23 cellular contexts compared by ENCODE assay signal in the genomic region with DNA sequence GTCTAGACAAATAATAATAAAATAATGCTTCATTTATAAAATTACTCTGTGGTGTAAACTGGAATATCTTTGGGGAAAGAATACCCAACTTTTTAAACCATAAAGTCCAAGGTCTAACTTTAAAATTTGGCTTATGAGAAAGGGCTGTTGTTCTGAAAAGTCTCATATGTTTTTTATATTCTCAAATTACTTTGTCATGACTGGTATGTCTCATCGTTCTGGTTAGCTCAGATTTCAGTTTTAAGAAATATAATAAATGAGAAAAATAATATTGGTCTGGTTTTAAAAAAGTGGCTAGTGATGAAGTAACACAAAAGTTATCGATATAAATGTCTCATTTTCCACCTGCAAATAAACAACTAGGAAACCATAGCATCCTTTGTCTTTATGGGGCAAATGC.
DNase-seq lines count a peak whose midpoint lies in the region; ATAC-seq, FAIRE-seq and TF ChIP-seq lines count a peak whose summit lies in the region.
"Had no signal": no experiment of that assay in that cellular context is flagged by ENCODE, and none has a peak within 500 bp of the region (broad histone marks: within the 10 kb centered on the region; RNA-seq: fewer than 3 reads in every experiment).

No MANE protein-coding gene starts in this region.

- H2BK120ac ChIP-seq in mesenchymal stem cell (ENCODE audit: low read depth, low read length), result no peak overlapping the region

- no peak overlapping the region for H2BK5ac ChIP-seq in mesenchymal stem cell (ENCODE audit: low read depth, low read length, poor library complexity, severe bottlenecking)

- no peak for FAIRE-seq in small intestine (lab: Jason Lieb, UNC)
- FAIRE-seq: H54, HTR-8/SVneo had no signal

- peak; percentile 48; the same call in 1 of the 2 replicates for ATAC-seq in PC-3
- no peak for ATAC-seq in HG02840 (IDR thresholded peaks at IDR 0.05; ENCODE audit: low FRiP score, unreplicated experiment)
- ATAC-seq: GM23338 had no signal

- intact Hi-C loops in PC-3 (cut with micrococcal nuclease), result no loop called here

- DNase-seq in PC-3, result no peak
- peak; percentile 39 for DNase-seq in fibroblast of gingiva (ENCODE audit: low read depth)
- no peak for DNase-seq in mesenchymal stem cell
- no peak for DNase-seq in NCI-H82 (lab: John Stamatoyannopoulos, UW)
- DNase-seq in small intestine, result no peak
- DNase-seq in SKM-1 (lab: John Stamatoyannopoulos, UW; ENCODE audit: unreplicated experiment), result no peak
- DNase-seq: 8988T; ACHN; BE2C; C1 segment of cervical spinal cord; Caco-2; CD4-positive, CD25-positive, alpha-beta regulatory T cell; CD8-positive, alpha-beta memory T cell; DMS153; DMS79; GF-D8; HCEC 1CT; IMR-90 had no signal

- H3K4ac ChIP-seq in mesenchymal stem cell (ENCODE audit: low read depth in 1 of 2, low read length in 2 of 2), result no peak overlapping the region

- WGBS in mesenchymal stem cell, result no CpG with 5 or more reads among the region's 2 CpGs
- WGBS in small intestine, 3 donors, result 60 to 79% (median 73%) methylated on average over 2 of the region's 2 CpGs

- H3K27me3 ChIP-seq in ACC112 (ENCODE audit: insufficient read depth, low read length), result no peaks in the 10 kb centered on the region
- H3K27me3 ChIP-seq in PC-3 (ENCODE audit: low read length), result no peaks in the 10 kb centered on the region
- H3K27me3 ChIP-seq in mesenchymal stem cell (ENCODE audit: control insufficient read depth in 1 of 2, insufficient read depth in 1 of 2, low read length in 2 of 2), result no peaks in the 10 kb centered on the region
- H3K27me3 ChIP-seq in small intestine (ENCODE audit: control insufficient read depth in 2 of 2, insufficient read depth in 2 of 2, low read length in 2 of 2), result no peaks in the 10 kb centered on the region
- H3K27me3 ChIP-seq: BE2C had no signal

- no peak overlapping the region for H3K18ac ChIP-seq in mesenchymal stem cell (ENCODE audit: low read depth in 1 of 2, low read length in 2 of 2)

- no peaks in the 10 kb centered on the region for H3K9me2 ChIP-seq in PC-3 (replicated peaks; ENCODE audit: low read length)

- no peaks in the 10 kb centered on the region for H3F3A ChIP-seq in PC-3 (ENCODE audit: low read length, unreplicated experiment)

- no peak overlapping the region for H4K8ac ChIP-seq in mesenchymal stem cell (ENCODE audit: low read length)

- POLR2A ChIA-PET in PC-3 (lab: Charles Lee; ENCODE audit: unreplicated experiment), result interaction anchor here (0.6 kb wide), 1 partner anchor 1163 kb away, joined by 3 read pairs; no protein-coding TSS in a partner anchor

- H3K14ac ChIP-seq in mesenchymal stem cell (ENCODE audit: low read length in 2 of 2), result no peak overlapping the region

- H3K79me2 ChIP-seq in ACC112 (ENCODE audit: control insufficient read depth, insufficient read depth, low read length, unreplicated experiment), result no peaks in the 10 kb centered on the region
- no peaks in the 10 kb centered on the region for H3K79me2 ChIP-seq in PC-3 (ENCODE audit: low read length)

- H3K4me1 ChIP-seq in ACC112 (ENCODE audit: control insufficient read depth, insufficient read depth, low read length, unreplicated experiment) (no peaks in the 10 kb centered on the region), PC-3 (ENCODE audit: insufficient read depth, low read length) (no peaks in the 10 kb centered on the region), mesenchymal stem cell (ENCODE audit: control insufficient read depth, insufficient read depth, low read depth, low read length) (no peaks in the 10 kb centered on the region), small intestine (ENCODE audit: control insufficient read depth in 2 of 2, insufficient read depth in 1 of 2, low read depth in 1 of 2, low read length in 1 of 2) (no peaks in the 10 kb centered on the region)
- H3K4me1 ChIP-seq: BE2C had no signal

- H3K4me2 ChIP-seq in PC-3 (ENCODE audit: low read length) (no peak overlapping the region), mesenchymal stem cell (ENCODE audit: low read length, poor library complexity, severe bottlenecking) (no peak overlapping the region)
- H3K4me2 ChIP-seq: GM23338 had no signal

- H2BK15ac ChIP-seq in mesenchymal stem cell (ENCODE audit: low read depth, poor library complexity, severe bottlenecking), result no peak overlapping the region

- no peak overlapping the region for H2AK5ac ChIP-seq in mesenchymal stem cell (ENCODE audit: low read length, severe bottlenecking)

- no peak overlapping the region for H3K4me3 ChIP-seq in ACC112 (ENCODE audit: low read depth, low read length)
- H3K4me3 ChIP-seq in PC-3 (ENCODE audit: low read length), result no peak overlapping the region
- H3K4me3 ChIP-seq in mesenchymal stem cell (ENCODE audit: insufficient read depth in 1 of 2, low read depth in 1 of 2, low read length in 2 of 2), result no peak overlapping the region
- H3K4me3 ChIP-seq in small intestine (ENCODE audit: low read depth in 1 of 2, low read length in 2 of 2), result no peak overlapping the region
- H3K4me3 ChIP-seq: GM23338 had no signal

- TF ChIP-seq CTCF in PC-3 (conservative IDR thresholded peaks at IDR 0.05; ENCODE audit: low read depth, low read length), result no peak

- no peaks in the 10 kb centered on the region for H3K79me1 ChIP-seq in mesenchymal stem cell (replicated peaks; ENCODE audit: low read length, poor library complexity, severe bottlenecking)

- no peak overlapping the region for H2BK12ac ChIP-seq in mesenchymal stem cell (ENCODE audit: low read length in 2 of 2)

- no TSS peak for BruUV-seq in PC-3 (replicated peaks; lab: Mats Ljungman, UMichigan)

- H4K20me1 ChIP-seq in PC-3 (ENCODE audit: low read length), result no peaks in the 10 kb centered on the region

- no peaks in the 10 kb centered on the region for H3K36me3 ChIP-seq in ACC112 (ENCODE audit: insufficient read depth, low read length)
- no peaks in the 10 kb centered on the region for H3K36me3 ChIP-seq in PC-3 (ENCODE audit: low read depth, low read length)
- H3K36me3 ChIP-seq in mesenchymal stem cell (ENCODE audit: control insufficient read depth in 1 of 2, insufficient read depth in 2 of 2, low read depth in 1 of 2, low read length in 2 of 2), result no peaks in the 10 kb centered on the region
- no peaks in the 10 kb centered on the region for H3K36me3 ChIP-seq in small intestine (ENCODE audit: control insufficient read depth in 2 of 2, insufficient read depth in 2 of 2, low read length in 2 of 2)
- H3K36me3 ChIP-seq: BE2C had no signal

- CTCF ChIA-PET in PC-3 (lab: Charles Lee), result no interaction called here

- H2AFZ ChIP-seq in ACC112 (ENCODE audit: low read length, unreplicated experiment) (peak overlapping the region; percentile 85), PC-3 (ENCODE audit: low read length) (no peak overlapping the region), mesenchymal stem cell (ENCODE audit: low read depth, low read length) (no peak overlapping the region)
- H2AFZ ChIP-seq: GM23338 had no signal

- H3K27ac ChIP-seq in ACC112 (ENCODE audit: low read depth, low read length), result peak overlapping the region; percentile 50; the same call in 1 of the 2 replicates
- H3K27ac ChIP-seq in PC-3 (ENCODE audit: low read length), result no peak overlapping the region
- H3K27ac ChIP-seq in mesenchymal stem cell (ENCODE audit: low read length, poor library complexity, severe bottlenecking), result no peak overlapping the region
- no peak overlapping the region for H3K27ac ChIP-seq in small intestine (ENCODE audit: low read depth in 1 of 2, low read length in 1 of 2)

- no peak overlapping the region for H3K9ac ChIP-seq in PC-3 (ENCODE audit: low read length)
- H3K9ac ChIP-seq in mesenchymal stem cell (ENCODE audit: low read length), result peak overlapping the region; percentile 78

- no peak overlapping the region for H3K23ac ChIP-seq in mesenchymal stem cell (ENCODE audit: low read length in 2 of 2)

- H3K9me3 ChIP-seq in PC-3 (ENCODE audit: low read length), result no peaks in the 10 kb centered on the region
- H3K9me3 ChIP-seq in mesenchymal stem cell (ENCODE audit: control insufficient read depth, low read length), result no peaks in the 10 kb centered on the region
- no peaks in the 10 kb centered on the region for H3K9me3 ChIP-seq in small intestine (ENCODE audit: control insufficient read depth, low read depth)
- H3K9me3 ChIP-seq: BE2C, Caco-2 had no signal

- no peak overlapping the region for H4K91ac ChIP-seq in mesenchymal stem cell (ENCODE audit: low read length)
